In genomic region chr2:26068602-26069298, GRCh38 we compare ENCODE assay signal across 8 cellular contexts. TPM values are rescaled to one million over a fixed set of nuclear protein-coding genes. Genes with fewer than 3 reads are reported as not detected.
A peak's percentile ranks its signal among the peaks of the same experiment; 100 is the strongest.
DNase-seq lines count a peak whose midpoint lies in the region; ATAC-seq and TF ChIP-seq lines count a peak whose summit lies in the region.

No MANE protein-coding gene starts in this region.

- H3K4me3 ChIP-seq in GM12865 (ENCODE audit: low read depth, low read length) (peak overlapping the region; percentile 24; the same call in 1 of the 2 replicates), suprapubic skin (no peak overlapping the region)
- no peak overlapping the region; the same call in 1 of the 2 replicates for H3K4me3 ChIP-seq in Jurkat, Clone E6-1 (ENCODE audit: low read length)

- H3K27ac Mint-ChIP-seq in WTC11, result peak overlapping the region; percentile 80; the same call in 1 of the 2 replicates

- no peak for TF ChIP-seq POLR2A in suprapubic skin (IDR thresholded peaks at IDR 0.05)

- TF ChIP-seq CTCF in GM12865 (IDR thresholded peaks at IDR 0.05; ENCODE audit: insufficient read depth, low read depth, low read length, missing control alignments) (no peak), WTC11 (IDR thresholded peaks at IDR 0.05) (no peak), suprapubic skin (IDR thresholded peaks at IDR 0.05) (no peak)

- DNase-seq in GM12865 (ENCODE audit: low read depth) (peak; percentile 83), WTC11 (ENCODE audit: low spot score) (no peak), fibroblast of gingiva (ENCODE audit: low read depth) (peak; percentile 77), suprapubic skin (ENCODE audit: low spot score in 2 of 2) (no peak), NCI-H510A treated with DMSO at 0.1 percent for 48 hours (lab: John Stamatoyannopoulos, UW) (no peak)
- peak; percentile 85 for DNase-seq in Jurkat, Clone E6-1 (ENCODE audit: low read depth, low spot score)
- peak; percentile 10 to 13 for DNase-seq in stimulated activated CD4-positive, alpha-beta T cell treated with anti-CD3 and anti-CD28 coated beads, Interleukin-12 subunit alpha, Interleukin-12 subunit beta, amount 100 ng/mL, for 24 hours (ENCODE audit: low read depth in 2 of 2)

- POLR2A ChIA-PET in WTC11 (lab: Charles Lee), result interaction anchor here (1.3 kb wide), 1 partner anchor 176 kb away, joined by 3 read pairs; the partner anchor contains the start of genes HADHA and HADHB

- CTCF ChIA-PET in WTC11 (lab: Charles Lee), result interaction anchor here (0.6 to 1.1 kb wide), 3 partner anchors 28 to 116 kb away, joined by 3 to 4 read pairs (median 3); no protein-coding TSS in a partner anchor

- peaks cover 29% of the 10 kb centered on the region for H3K4me1 ChIP-seq in suprapubic skin

- H3K9me3 Mint-ChIP-seq in WTC11, result peaks cover 4% of the 10 kb centered on the region; the same call in 1 of the 2 replicates

- peaks cover 5% of the 10 kb centered on the region for H3K36me3 Mint-ChIP-seq in WTC11

- H3K27ac ChIP-seq in suprapubic skin, result no peak overlapping the region

- H3K36me3 ChIP-seq in suprapubic skin, result peaks cover 3% of the 10 kb centered on the region

- H3K27me3 ChIP-seq in suprapubic skin, result no peaks in the 10 kb centered on the region

- no peak overlapping the region for H3K4me3 Mint-ChIP-seq in WTC11

- WGBS in suprapubic skin, result 7% methylated on average over 4 of the region's 4 CpGs

- no peaks in the 10 kb centered on the region for H3K9me3 ChIP-seq in suprapubic skin

- no peaks in the 10 kb centered on the region for H3K27me3 Mint-ChIP-seq in WTC11 (ENCODE audit: low read depth)

- TF ChIP-seq EP300 in suprapubic skin (IDR thresholded peaks at IDR 0.05), result no peak

- peak; percentile 85 for ATAC-seq in GM21723 (IDR thresholded peaks at IDR 0.05; ENCODE audit: unreplicated experiment)
- ATAC-seq in WTC11, result peak; percentile 25; the same call in 1 of the 2 replicates

- peaks cover 53% of the 10 kb centered on the region for H3K4me1 Mint-ChIP-seq in WTC11

TF ChIP-seq in WTC11, 78 proteins besides CTCF, POLR2A, EP300 and RAD21:
- 0 out of 2 replicates have a peak, but pooled peaks have one; percentile 40 for TF ChIP-seq NFE2L1 (CRISPR knock-in tag; IDR thresholded peaks at IDR 0.05)
- TF ChIP-seq ZNF512 (CRISPR knock-in tag; IDR thresholded peaks at IDR 0.05; ENCODE audit: borderline replicate concordance), result no peak
- 0 out of 2 replicates have a peak, but pooled peaks have one; percentile 16 for TF ChIP-seq GABPB1 (CRISPR knock-in tag; IDR thresholded peaks at IDR 0.05)

RNA-seq across cellular contexts. Expression of gene RAB10, which starts 34.9 kb away (rescaled TPM):
- 94.1 TPM for polyA plus RNA-seq in Jurkat, Clone E6-1 (2012; ENCODE audit: insufficient read depth, insufficient read length)
- total RNA-seq in WTC11 (2021) (127 to 142 TPM (median 132 TPM) in 3 replicates), suprapubic skin (100 to 1,000 TPM; 145 to 171 (median 165) TPM)

Comparison
In these comparisons a context has a peak if more than half of its experiments do, and no peak if none do; other contexts are left out.
1. DNase-seq: peak in GM12865 (single experiment), Jurkat, Clone E6-1 (single experiment), fibroblast of gingiva (single experiment) and stimulated activated CD4-positive, alpha-beta T cell treated with anti-CD3 and anti-CD28 coated beads, Interleukin-12 subunit alpha, Interleukin-12 subunit beta, amount 100 ng/mL, for 24 hours (2 of 2); none in WTC11 (single experiment), suprapubic skin (0 of 2) and NCI-H510A treated with DMSO at 0.1 percent for 48 hours (single experiment).